Comparison of ENCODE assay signal across 18 cellular contexts in genomic region chr11:117544431-117544830, GRCh38.
DNase-seq lines count a peak whose midpoint lies in the region; ATAC-seq, FAIRE-seq and TF ChIP-seq lines count a peak whose summit lies in the region.
"Had no signal": no experiment of that assay in that cellular context is flagged by ENCODE, and none has a peak within 500 bp of the region (broad histone marks: within the 10 kb centered on the region; RNA-seq: fewer than 3 reads in every experiment).

No MANE protein-coding gene starts in this region.

- H3K9ac ChIP-seq in colonic mucosa (ENCODE audit: low read depth in 2 of 2, low read length in 2 of 2), result no peak overlapping the region
- no peak overlapping the region for H3K9ac ChIP-seq in neural progenitor cell

- no peaks in the 10 kb centered on the region for H3K9me3 ChIP-seq in colonic mucosa
- no peaks in the 10 kb centered on the region for H3K9me3 ChIP-seq in lower lobe of right lung
- no peaks in the 10 kb centered on the region for H3K9me3 ChIP-seq in small intestine (ENCODE audit: control insufficient read depth, low read depth)
- no peaks in the 10 kb centered on the region for H3K9me3 ChIP-seq in neural progenitor cell (ENCODE audit: low read depth)
- H3K9me3 ChIP-seq: BE2C, Caco-2, HAP-1 had no signal

- H3K4me1 ChIP-seq in colonic mucosa, result peaks cover 3% of the 10 kb centered on the region
- H3K4me1 ChIP-seq in lower lobe of right lung, result no peaks in the 10 kb centered on the region
- H3K4me1 ChIP-seq in small intestine (ENCODE audit: control insufficient read depth in 2 of 2, insufficient read depth in 1 of 2, low read depth in 1 of 2, low read length in 1 of 2), result no peaks in the 10 kb centered on the region
- H3K4me1 ChIP-seq in neural progenitor cell, result peaks cover 13% of the 10 kb centered on the region
- H3K4me1 ChIP-seq: Caco-2 had no signal

- H3F3A ChIP-seq in neural progenitor cell (ENCODE audit: low read depth), result no peaks in the 10 kb centered on the region

- H2AFZ ChIP-seq in neural progenitor cell (replicated peaks), result no peak overlapping the region

- H3K4me2 ChIP-seq in neural progenitor cell, result no peak overlapping the region

- H3K9me3 Mint-ChIP-seq in neural progenitor cell, result peaks cover 4% of the 10 kb centered on the region
- H3K9me3 Mint-ChIP-seq: CD4-positive, alpha-beta T cell had no signal

- H3K4me3 ChIP-seq in colonic mucosa, result no peak overlapping the region
- H3K4me3 ChIP-seq in lower lobe of right lung, result no peak overlapping the region
- H3K4me3 ChIP-seq in small intestine (ENCODE audit: low read depth in 1 of 2, low read length in 2 of 2), result no peak overlapping the region
- no peak overlapping the region for H3K4me3 ChIP-seq in neural progenitor cell
- H3K4me3 ChIP-seq: HAP-1 had no signal

- H3K27me3 Mint-ChIP-seq in neural progenitor cell (ENCODE audit: insufficient read depth, low read depth), result peaks cover 55% of the 10 kb centered on the region
- H3K27me3 Mint-ChIP-seq: CD4-positive, alpha-beta T cell had no signal

- H3K79me2 ChIP-seq in neural progenitor cell (ENCODE audit: low read depth), result no peaks in the 10 kb centered on the region

- H3K27ac ChIP-seq in colonic mucosa (no peak overlapping the region), lower lobe of right lung (no peak overlapping the region), small intestine (ENCODE audit: low read depth in 1 of 2, low read length in 1 of 2) (peak overlapping the region in 1 of 2 donors; percentile 6), neural progenitor cell (no peak overlapping the region)
- H3K27ac ChIP-seq: C4-2B had no signal

- FAIRE-seq in small intestine (lab: Jason Lieb, UNC), result no peak
- FAIRE-seq: D721Med, G401.6, GM12892, GM18507, H1 had no signal

- DNase-seq in NCI-H69 (lab: John Stamatoyannopoulos, UW), result peak; percentile 31
- peak; percentile 60 for DNase-seq in colonic mucosa
- peak; percentile 7 for DNase-seq in lower lobe of right lung
- peak; percentile 87 for DNase-seq in small intestine
- DNase-seq in Ammon's horn (ENCODE audit: low spot score), result no peak
- no peak for DNase-seq in GM10266 (ENCODE audit: extremely low spot score)
- DNase-seq in neural progenitor cell (ENCODE audit: low spot score), result no peak
- DNase-seq: BE2C; Caco-2; CD4-positive, alpha-beta T cell had no signal

- H3K36me3 ChIP-seq in colonic mucosa (no peaks in the 10 kb centered on the region), lower lobe of right lung (no peaks in the 10 kb centered on the region), small intestine (ENCODE audit: control insufficient read depth in 2 of 2, insufficient read depth in 2 of 2, low read length in 2 of 2) (no peaks in the 10 kb centered on the region), neural progenitor cell (no peaks in the 10 kb centered on the region)
- H3K36me3 ChIP-seq: BE2C, HAP-1 had no signal

- intact Hi-C loops in colonic mucosa (cut with DNase I), result no loop called here
- intact Hi-C loops in lower lobe of right lung (cut with DNase I), result no loop called here

- no peak for ATAC-seq in lower lobe of right lung
- ATAC-seq in HG02623 (IDR thresholded peaks at IDR 0.05; ENCODE audit: unreplicated experiment), result no peak

- no peak overlapping the region for H3K4me3 Mint-ChIP-seq in neural progenitor cell
- H3K4me3 Mint-ChIP-seq: CD4-positive, alpha-beta T cell had no signal

- H3K36me3 Mint-ChIP-seq in neural progenitor cell, result no peaks in the 10 kb centered on the region

- H3K27me3 ChIP-seq in colonic mucosa (no peaks in the 10 kb centered on the region), lower lobe of right lung (ENCODE audit: low read depth) (no peaks in the 10 kb centered on the region), small intestine (ENCODE audit: control insufficient read depth in 2 of 2, insufficient read depth in 2 of 2, low read length in 2 of 2) (no peaks in the 10 kb centered on the region), neural progenitor cell (peaks cover 4% of the 10 kb centered on the region)
- H3K27me3 ChIP-seq: BE2C had no signal

- peaks cover 50% of the 10 kb centered on the region for H3K4me1 Mint-ChIP-seq in neural progenitor cell

- no peak overlapping the region for H3K27ac Mint-ChIP-seq in neural progenitor cell
- H3K27ac Mint-ChIP-seq: CD4-positive, alpha-beta T cell had no signal

- WGBS in small intestine, 3 donors, result 32 to 57% (median 51%) methylated on average over 4 of the region's 4 CpGs

- TF ChIP-seq CTCF in colonic mucosa (IDR thresholded peaks at IDR 0.05) (no peak), lower lobe of right lung (IDR thresholded peaks at IDR 0.05) (no peak), GM10266 (IDR thresholded peaks at IDR 0.05; ENCODE audit: control insufficient read depth, insufficient read depth, low read depth, missing control alignments) (no peak), neural progenitor cell (IDR thresholded peaks at IDR 0.05) (no peak)

- H4K20me1 ChIP-seq in neural progenitor cell (ENCODE audit: low read depth), result no peaks in the 10 kb centered on the region

Comparison
In these comparisons a context has a peak if more than half of its experiments do, and no peak if none do; other contexts are left out.
1. DNase-seq: peak in NCI-H69 (single experiment), colonic mucosa (single experiment), lower lobe of right lung (single experiment) and small intestine (single experiment); none in Ammon's horn (single experiment), GM10266 (single experiment) and neural progenitor cell (single experiment).